In genomic region chr11:842370-843002, GRCh38 we compare ENCODE assay signal across 8 cellular contexts. TPM values are rescaled to one million over a fixed set of nuclear protein-coding genes. Genes with fewer than 3 reads are reported as not detected.
DNase-seq lines count a peak whose midpoint lies in the region; ATAC-seq, FAIRE-seq and TF ChIP-seq lines count a peak whose summit lies in the region.

TSS of gene POLR2L (minus strand) at chr11:842529. CDS start at chr11:842508, 21 bp downstream.
TSS of gene TSPAN4 (plus strand) at chr11:842852. CDS start at chr11:850305, 7,453 bp downstream.

- H3K9me2 ChIP-seq in SU-DHL-6 (replicated peaks; ENCODE audit: insufficient read depth, low read length) = no peaks in the 10 kb centered on the region

- H3K27ac ChIP-seq in SU-DHL-6 (ENCODE audit: low read depth, low read length) = peak within 1 kb of the TSS; percentile 69
- H3K27ac ChIP-seq in ovary = peak within 1 kb of the TSS; percentile 74 to 92
- H3K27ac ChIP-seq in thoracic aorta = peak within 1 kb of the TSS; percentile 88 to 97

- no peaks in the 10 kb centered on the region for H3F3A ChIP-seq in SU-DHL-6 (ENCODE audit: insufficient read depth)

- peak within 1 kb of the TSS; percentile 70 for H3K4me2 ChIP-seq in SU-DHL-6 (ENCODE audit: low read depth, low read length, poor library complexity, severe bottlenecking)

- H4K20me1 ChIP-seq in SU-DHL-6 (ENCODE audit: low read depth, low read length) = peaks cover 6% of the 10 kb centered on the region; the same call in 1 of the 2 replicates

- peaks cover 19% of the 10 kb centered on the region for H3K79me2 ChIP-seq in SU-DHL-6 (ENCODE audit: insufficient read depth, low read length)

- H3K4me3 ChIP-seq in MG63 (peak within 1 kb of the TSS; percentile 98), SU-DHL-6 (ENCODE audit: insufficient read depth, low read length, poor library complexity, severe bottlenecking) (peak within 1 kb of the TSS; percentile 88), ovary (peak within 1 kb of the TSS; percentile 49), thoracic aorta (peak within 1 kb of the TSS; percentile 95)

- H3K4me1 ChIP-seq in ovary (ENCODE audit: insufficient read depth) = peaks cover 24% of the 10 kb centered on the region
- peaks cover 31 to 54% of the 10 kb centered on the region in 2 donors for H3K4me1 ChIP-seq in thoracic aorta (ENCODE audit: control insufficient read depth in 1 of 2, low read depth in 2 of 2)

- H3K4me1 Mint-ChIP-seq in activated naive CD8-positive, alpha-beta T cell treated with anti-CD3 and anti-CD28 coated beads for 36 hours = peaks cover 21% of the 10 kb centered on the region

- WGBS in ovary, 3 donors = 1% methylated on average over 33 to 87 of the region's 87 CpGs

- peaks cover 11% of the 10 kb centered on the region for H3K36me3 Mint-ChIP-seq in activated naive CD8-positive, alpha-beta T cell treated with anti-CD3 and anti-CD28 coated beads for 36 hours

- TF ChIP-seq EP300 in ovary (IDR thresholded peaks at IDR 0.05) = no peak

- TF ChIP-seq CTCF in SU-DHL-6 (IDR thresholded peaks at IDR 0.05; ENCODE audit: insufficient read depth, low read length, poor library complexity, severe bottlenecking) = no peak
- TF ChIP-seq CTCF in ovary (IDR thresholded peaks at IDR 0.05) = peak in 2 of 3 donors; percentile 55 to 68
- TF ChIP-seq CTCF in thoracic aorta (IDR thresholded peaks at IDR 0.05) = no peak

- FAIRE-seq in H54 (lab: Jason Lieb, UNC) = no peak

- H3K36me3 ChIP-seq in MG63 (peaks cover 68% of the 10 kb centered on the region), SU-DHL-6 (ENCODE audit: low read length) (no peaks in the 10 kb centered on the region), ovary (no peaks in the 10 kb centered on the region), thoracic aorta (peaks cover 22% of the 10 kb centered on the region)

- DNase-seq in GF-D8 (lab: John Stamatoyannopoulos, UW) (peak; percentile 16), H54 (ENCODE audit: insufficient read length, low spot score) (no peak), MG63 (peak; percentile 92), head of caudate nucleus (peak; percentile 73 to 96 (median 91)), ovary (peak; percentile 87 to 93 (median 91)), thoracic aorta (ENCODE audit: low spot score) (peak; percentile 60)
- DNase-seq in activated naive CD8-positive, alpha-beta T cell treated with anti-CD3 and anti-CD28 coated beads for 36 hours = peak; percentile 91

- H3K4me3 Mint-ChIP-seq in activated naive CD8-positive, alpha-beta T cell treated with anti-CD3 and anti-CD28 coated beads for 36 hours = peak within 1 kb of the TSS; percentile 86

- no peaks in the 10 kb centered on the region for H3K9me3 Mint-ChIP-seq in activated naive CD8-positive, alpha-beta T cell treated with anti-CD3 and anti-CD28 coated beads for 36 hours

- TF ChIP-seq POLR2A in H54 (IDR thresholded peaks at IDR 0.05; ENCODE audit: low read depth, low read length) = peak; percentile 99
- TF ChIP-seq POLR2A in ovary (IDR thresholded peaks at IDR 0.05) = peak; percentile 80

- H2AFZ ChIP-seq in SU-DHL-6 (ENCODE audit: low read depth, low read length, severe bottlenecking) = peak within 1 kb of the TSS; percentile 99

- H3K27me3 ChIP-seq in MG63 (no peaks in the 10 kb centered on the region), SU-DHL-6 (ENCODE audit: low read length) (no peaks in the 10 kb centered on the region), ovary (no peaks in the 10 kb centered on the region), thoracic aorta (replicated peaks; ENCODE audit: insufficient read depth) (no peaks in the 10 kb centered on the region)

- intact Hi-C loops in head of caudate nucleus (cut with DNase I) (loop anchor here (10.0 kb wide), 1 partner anchor 82 kb away; the partner anchor contains the start of gene AP2A2), ovary (cut with DNase I) (loop anchor here in 1 of 4 donors (5.0 to 10.0 kb wide), 2 partner anchors 35 to 622 kb away; partner anchors contain the start of genes PIDD1 and RPLP2)

- H3K9ac ChIP-seq in SU-DHL-6 (ENCODE audit: low read length) = peak within 1 kb of the TSS; percentile 79

- peak; percentile 41 for ATAC-seq in thoracic aorta (ENCODE audit: insufficient number of reproducible peaks, low FRiP score, low read depth)

- peak within 1 kb of the TSS; percentile 85 for H3K27ac Mint-ChIP-seq in activated naive CD8-positive, alpha-beta T cell treated with anti-CD3 and anti-CD28 coated beads for 36 hours

- no peaks in the 10 kb centered on the region for H3K9me3 ChIP-seq in MG63
- H3K9me3 ChIP-seq in SU-DHL-6 (ENCODE audit: insufficient read depth, low read length) = no peaks in the 10 kb centered on the region
- H3K9me3 ChIP-seq in ovary = no peaks in the 10 kb centered on the region
- no peaks in the 10 kb centered on the region for H3K9me3 ChIP-seq in thoracic aorta

- no peaks in the 10 kb centered on the region for H3K27me3 Mint-ChIP-seq in activated naive CD8-positive, alpha-beta T cell treated with anti-CD3 and anti-CD28 coated beads for 36 hours

RNA-seq across cellular contexts. Expression of gene POLR2L, which starts in this region (rescaled TPM):
- 9.7 and 190 TPM in 2 replicates for total RNA-seq in MG63 (2014; rRNA removed; shearing (Covaris generic); ENCODE audit: low replicate concordance)
- total RNA-seq in activated naive CD8-positive, alpha-beta T cell treated with anti-CD3 and anti-CD28 coated beads for 36 hours = 100 to 1,000 TPM; 121 to 134 TPM
- total RNA-seq in ovary (10 to 100 TPM; 26.8 to 89.3 (median 62.7) TPM), thoracic aorta (10 to 100 TPM; 20.8 to 63.0 TPM)
- polyA plus RNA-seq in ovary = 10 to 100 TPM in 1 of 2 donors, 1 to 10 TPM in 1; 4.9 to 67.3 TPM

RNA-seq across cellular contexts. Expression of gene TSPAN4, which starts in this region (rescaled TPM):
- 222 and 399 TPM in 2 replicates for total RNA-seq in MG63 (2014; rRNA removed; shearing (Covaris generic); ENCODE audit: low replicate concordance)
- total RNA-seq in activated naive CD8-positive, alpha-beta T cell treated with anti-CD3 and anti-CD28 coated beads for 36 hours = 10 to 100 TPM; 12.8 to 16.2 TPM
- 100 to 1,000 TPM in 1 of 7 donors, 10 to 100 TPM in 6; 66.6 to 109 (median 89.7) TPM for total RNA-seq in ovary
- polyA plus RNA-seq in ovary = 100 to 1,000 TPM in 1 of 2 donors, 1 to 10 TPM in 1; 6.4 to 124 TPM
- 100 to 1,000 TPM in 1 of 2 donors, 10 to 100 TPM in 1; 55.5 to 107 TPM for total RNA-seq in thoracic aorta

Comparison
In these comparisons a context has a peak if more than half of its experiments do, and no peak if none do; other contexts are left out.
1. CTCF ChIP-seq: peak in ovary (2 of 3); none in SU-DHL-6 (single experiment) and thoracic aorta (single experiment).
2. Peak in every context shown above with its lines, with median percentiles within 50 percentile points of each other: H3K4me3 ChIP-seq and H3K27ac ChIP-seq.